ENCODE assay signal across 12 cellular contexts in genomic region chr19:48918801-48919247, GRCh38. TPM values are rescaled to one million over a fixed set of nuclear protein-coding genes. Genes with fewer than 3 reads are reported as not detected.
A peak's percentile ranks its signal among the peaks of the same experiment; 100 is the strongest.
DNase-seq lines count a peak whose midpoint lies in the region; ATAC-seq and TF ChIP-seq lines count a peak whose summit lies in the region.
"Had no signal": no experiment of that assay in that cellular context is flagged by ENCODE, and none has a peak within 500 bp of the region (broad histone marks: within the 10 kb centered on the region; RNA-seq: fewer than 3 reads in every experiment).

No MANE protein-coding gene starts in this region.

- no peak overlapping the region for H2AFZ ChIP-seq in mammary epithelial cell (ENCODE audit: low read depth, low read length)

- H3K27me3 Mint-ChIP-seq in effector memory CD8-positive, alpha-beta T cell, result no peaks in the 10 kb centered on the region

- peak overlapping the region in 1 of 2 donors; percentile 38 for H3K27ac Mint-ChIP-seq in effector memory CD8-positive, alpha-beta T cell

- in situ Hi-C loops in mammary epithelial cell (cut with MboI; ENCODE audit: low sequenced_read_pairs in 2 of 2), result no loop called here

- WGBS in mammary epithelial cell (ENCODE audit: low coverage, missing lambda C conversion rate), result 92% methylated on average over 16 of the region's 18 CpGs

- dilution Hi-C loops in mammary epithelial cell (cut with HindIII; ENCODE audit: low sequenced_read_pairs), result no loop called here

- no peaks in the 10 kb centered on the region for H3K9me3 ChIP-seq in upper lobe of right lung
- no peaks in the 10 kb centered on the region for H3K9me3 ChIP-seq in mammary epithelial cell (replicated peaks; ENCODE audit: insufficient read depth, low read length)
- H3K9me3 ChIP-seq: suprapubic skin had no signal

- H3K36me3 Mint-ChIP-seq in effector memory CD8-positive, alpha-beta T cell (ENCODE audit: insufficient read depth), result peaks cover 50% of the 10 kb centered on the region

- H3K4me3 Mint-ChIP-seq in effector memory CD8-positive, alpha-beta T cell, result no peak overlapping the region

- no peaks in the 10 kb centered on the region for H4K20me1 ChIP-seq in mammary epithelial cell (ENCODE audit: insufficient read depth, low read length)

- H3K4me3 ChIP-seq in upper lobe of right lung (no peak overlapping the region), mammary epithelial cell (replicated peaks in 1 of 3; ENCODE audit: insufficient read depth in 1 of 3, low read depth in 2 of 3, low read length in 3 of 3) (no peak overlapping the region)
- H3K4me3 ChIP-seq: lung, skin epidermis, suprapubic skin had no signal

- BruUV-seq in mammary epithelial cell (replicated peaks; lab: Mats Ljungman, UMichigan), result no TSS peak

- H3K27me3 ChIP-seq in upper lobe of right lung (no peaks in the 10 kb centered on the region), mammary epithelial cell (ENCODE audit: insufficient read depth, low read length) (no peaks in the 10 kb centered on the region)
- H3K27me3 ChIP-seq: suprapubic skin had no signal

- H3K9me3 Mint-ChIP-seq in effector memory CD8-positive, alpha-beta T cell, result no peaks in the 10 kb centered on the region

- intact Hi-C loops in upper lobe of right lung (cut with DNase I) (no loop called here), mammary epithelial cell (cut with micrococcal nuclease) (no loop called here)

- H3K27ac ChIP-seq in upper lobe of right lung, result no peak overlapping the region
- no peak overlapping the region for H3K27ac ChIP-seq in mammary epithelial cell (ENCODE audit: insufficient read depth, low read depth, low read length)
- H3K27ac ChIP-seq: skin epidermis, suprapubic skin had no signal

- peak; percentile 26 for DNase-seq in stimulated activated CD4-positive, alpha-beta T cell treated with anti-CD3 and anti-CD28 coated beads, Interleukin-15, amount 100 ng/mL, for 24 hours
- DNase-seq in stimulated activated CD4-positive, alpha-beta T cell treated with anti-CD3 and anti-CD28 coated beads, Interleukin-4, amount 100 ng/mL, for 4 hours, result no peak
- peak; percentile 81 for DNase-seq in NAMALWA (ENCODE audit: low spot score)
- DNase-seq in effector memory CD8-positive, alpha-beta T cell, result no peak
- DNase-seq in upper lobe of right lung, result no peak
- DNase-seq in mammary epithelial cell, result no peak
- DNase-seq in cerebellar nuclear complex (lab: John Stamatoyannopoulos, UW), result no peak
- no peak for DNase-seq in SIG-M5 (lab: John Stamatoyannopoulos, UW)
- DNase-seq: NCI-H2081 treated with DMSO at 0.1 percent for 48 hours had no signal

- H3K4me1 Mint-ChIP-seq in effector memory CD8-positive, alpha-beta T cell (ENCODE audit: low read depth in 2 of 2), result peaks cover 3 to 4% of the 10 kb centered on the region in 2 donors

- no peak overlapping the region for H3K9ac ChIP-seq in mammary epithelial cell (ENCODE audit: insufficient read depth, low read length)

- TF ChIP-seq CTCF in upper lobe of right lung (IDR thresholded peaks at IDR 0.05), result no peak
- no peak for TF ChIP-seq CTCF in mammary epithelial cell (conservative IDR thresholded peaks at IDR 0.05 in 1 of 2, IDR thresholded peaks at IDR 0.05 in 1 of 2; ENCODE audit: extremely low read depth in 1 of 2, insufficient read depth in 1 of 2, low read depth in 1 of 2, low read length in 2 of 2)

- peaks cover 81% of the 10 kb centered on the region for H3K36me3 ChIP-seq in upper lobe of right lung
- H3K36me3 ChIP-seq in mammary epithelial cell (ENCODE audit: insufficient read depth, low read length), result peaks cover 11% of the 10 kb centered on the region

- H3K4me2 ChIP-seq in mammary epithelial cell (ENCODE audit: insufficient read depth, low read depth, low read length), result no peak overlapping the region

- CTCF ChIA-PET in mammary epithelial cell (lab: Charles Lee; ENCODE audit: low non-redundant PET), result no interaction called here

- peak; percentile 43 for ATAC-seq in effector memory CD8-positive, alpha-beta T cell (replicated peaks)
- peak; percentile 21 for ATAC-seq in upper lobe of right lung

- no peaks in the 10 kb centered on the region for H3K79me2 ChIP-seq in mammary epithelial cell (ENCODE audit: insufficient read depth, low read length)

- H3K4me1 ChIP-seq in upper lobe of right lung (no peaks in the 10 kb centered on the region), mammary epithelial cell (ENCODE audit: insufficient read depth, low read length) (no peaks in the 10 kb centered on the region)
- H3K4me1 ChIP-seq: suprapubic skin had no signal

RNA-seq across cellular contexts. Expression of gene DHDH, which starts 14.7 kb away (rescaled TPM):
- total RNA-seq in upper lobe of right lung, result 3.0 TPM
- 1 to 10 TPM in 1 of 2 donors, under 1 TPM in 1; 0.33 to 3.0 TPM for total RNA-seq in mammary epithelial cell
- 3.7 TPM for polyA plus RNA-seq in mammary epithelial cell
- 2.9 TPM for polyA minus RNA-seq in mammary epithelial cell

RNA-seq across cellular contexts. Expression of gene NUCB1, which starts 18.7 kb away (rescaled TPM):
- total RNA-seq in upper lobe of right lung (287 TPM), mammary epithelial cell (100 to 1,000 TPM; 132 to 133 TPM)
- polyA plus RNA-seq in mammary epithelial cell, result 73.7 TPM
- polyA minus RNA-seq in mammary epithelial cell, result 61.7 TPM

RNA-seq across cellular contexts. Expression of gene TULP2, which starts 20.3 kb away (rescaled TPM):
- total RNA-seq in upper lobe of right lung, result not detected
- total RNA-seq in mammary epithelial cell, result under 1 TPM in 1 of 2 donors, not detected in 1; 0.17 TPM
- polyA plus RNA-seq in mammary epithelial cell, result not detected
- not detected for polyA minus RNA-seq in mammary epithelial cell
- total RNA-seq: suprapubic skin had no signal

RNA-seq across cellular contexts. Expression of gene BAX, which starts 35.9 kb away (rescaled TPM):
- total RNA-seq in upper lobe of right lung, result 127 TPM
- 100 to 1,000 TPM in 1 of 2 donors, 10 to 100 TPM in 1; 53.7 to 180 TPM for total RNA-seq in mammary epithelial cell
- polyA plus RNA-seq in mammary epithelial cell, result 77.6 TPM
- 74.0 TPM for polyA minus RNA-seq in mammary epithelial cell

RNA-seq across cellular contexts. Expression of gene FTL, which starts 46.3 kb away (rescaled TPM):
- 7,346 TPM for total RNA-seq in upper lobe of right lung
- 100 to 1,000 TPM; 186 to 287 TPM for total RNA-seq in mammary epithelial cell
- 181 TPM for polyA plus RNA-seq in mammary epithelial cell
- polyA minus RNA-seq in mammary epithelial cell, result 416 TPM

Comparison
In these comparisons a context has a peak if more than half of its experiments do, and no peak if none do; other contexts are left out.
1. DNase-seq: peak in stimulated activated CD4-positive, alpha-beta T cell treated with anti-CD3 and anti-CD28 coated beads, Interleukin-15, amount 100 ng/mL, for 24 hours (single experiment) and NAMALWA (single experiment); none in stimulated activated CD4-positive, alpha-beta T cell treated with anti-CD3 and anti-CD28 coated beads, Interleukin-4, amount 100 ng/mL, for 4 hours (0 of 2), effector memory CD8-positive, alpha-beta T cell (0 of 3), upper lobe of right lung (single experiment), mammary epithelial cell (single experiment), cerebellar nuclear complex (0 of 2) and SIG-M5 (single experiment).